23 cellular contexts compared by ENCODE assay signal in the genomic region with DNA sequence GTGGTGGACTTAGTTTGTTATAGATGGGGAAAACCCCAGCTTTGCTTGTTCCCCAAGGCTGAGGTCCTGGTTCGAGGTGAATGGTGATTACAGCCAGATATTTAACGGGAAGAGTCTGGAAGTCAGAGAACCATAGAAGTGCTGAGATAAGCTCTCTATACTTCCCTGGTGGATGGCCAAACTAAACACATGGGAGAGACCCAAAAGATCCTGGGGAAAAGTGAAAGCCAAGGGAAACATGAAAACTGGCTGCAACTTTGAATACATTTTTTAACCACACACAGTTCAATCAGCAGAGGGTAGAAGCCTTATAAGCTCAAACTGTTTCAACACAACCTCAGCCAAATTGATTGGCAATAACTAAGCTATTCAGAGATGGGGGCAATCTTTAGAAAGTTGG. TPM values are rescaled to one million over a fixed set of nuclear protein-coding genes. Genes with fewer than 3 reads are reported as not detected.
"Had no signal": no experiment of that assay in that cellular context is flagged by ENCODE, and none has a peak within 500 bp of the region (broad histone marks: within the 10 kb centered on the region; RNA-seq: fewer than 3 reads in every experiment).

No MANE protein-coding gene starts in this region.

- H3K4me3 Mint-ChIP-seq: activated CD8-positive, alpha-beta T cell treated with anti-CD3 and anti-CD28 coated beads, Interleukin-2, amount 10 ng/mL, durations not matched to agents 7 days and 5 days; activated T-helper 17 cell treated with anti-CD3 and anti-CD28 coated beads, Interleukin-2, amount 50 U/mL, for 72 hours; natural killer cell; stimulated activated naive CD8-positive, alpha-beta T cell treated with anti-CD3 and anti-CD28 coated beads, Interleukin-15, Interleukin-2, amounts not matched to agents 100 ng/mL and 50 ng/mL, for 24 hours had no signal

- H3K4me2 ChIP-seq: hepatocyte had no signal

- H3K9me3 ChIP-seq: adrenal gland, ascending aorta, esophagus muscularis mucosa, left ventricle myocardium inferior, tibial artery had no signal

- H3K4me3 ChIP-seq: adrenal gland, ascending aorta, esophagus muscularis mucosa, hepatocyte, left ventricle myocardium inferior, tibial artery had no signal

- H3K27me3 ChIP-seq: adrenal gland, ascending aorta, esophagus muscularis mucosa, hepatocyte, tibial artery had no signal

- ATAC-seq: activated CD8-positive, alpha-beta T cell treated with anti-CD3 and anti-CD28 coated beads, Interleukin-2, amount 10 ng/mL, durations not matched to agents 7 days and 5 days; activated naive CD4-positive, alpha-beta T cell treated with anti-CD3 and anti-CD28 coated beads, Interleukin-2, amount 50 U/mL, for 72 hours; activated T-helper 17 cell treated with anti-CD3 and anti-CD28 coated beads, Interleukin-2, amount 50 U/mL, for 72 hours; natural killer cell had no signal

- H3K27ac Mint-ChIP-seq: activated CD8-positive, alpha-beta T cell treated with anti-CD3 and anti-CD28 coated beads, Interleukin-2, amount 10 ng/mL, durations not matched to agents 7 days and 5 days; activated naive CD4-positive, alpha-beta T cell treated with anti-CD3 and anti-CD28 coated beads, Interleukin-2, amount 50 U/mL, for 72 hours; activated T-helper 17 cell treated with anti-CD3 and anti-CD28 coated beads, Interleukin-2, amount 50 U/mL, for 72 hours; natural killer cell; progenitor cell of endocrine pancreas; stimulated activated naive CD8-positive, alpha-beta T cell treated with anti-CD3 and anti-CD28 coated beads, Interleukin-15, Interleukin-2, amounts not matched to agents 100 ng/mL and 50 ng/mL, for 24 hours had no signal

- H3K36me3 Mint-ChIP-seq: activated naive CD4-positive, alpha-beta T cell treated with anti-CD3 and anti-CD28 coated beads, Interleukin-2, amount 50 U/mL, for 72 hours; natural killer cell had no signal

- H3K4me1 ChIP-seq: adrenal gland, ascending aorta, esophagus muscularis mucosa, left ventricle myocardium inferior, tibial artery had no signal

- H3K9me3 Mint-ChIP-seq: activated naive CD4-positive, alpha-beta T cell treated with anti-CD3 and anti-CD28 coated beads, Interleukin-2, amount 50 U/mL, for 72 hours; activated T-helper 17 cell treated with anti-CD3 and anti-CD28 coated beads, Interleukin-2, amount 50 U/mL, for 72 hours; natural killer cell; stimulated activated naive CD8-positive, alpha-beta T cell treated with anti-CD3 and anti-CD28 coated beads, Interleukin-15, Interleukin-2, amounts not matched to agents 100 ng/mL and 50 ng/mL, for 24 hours had no signal

- H3K4me1 Mint-ChIP-seq: activated T-helper 17 cell treated with anti-CD3 and anti-CD28 coated beads, Interleukin-2, amount 50 U/mL, for 72 hours; natural killer cell had no signal

- H3K36me3 ChIP-seq: adrenal gland, ascending aorta, esophagus muscularis mucosa, left ventricle myocardium inferior, tibial artery had no signal

- H3K79me2 ChIP-seq: hepatocyte had no signal

- H3K27me3 Mint-ChIP-seq: progenitor cell of endocrine pancreas had no signal

- DNase-seq: activated CD4-positive, alpha-beta T cell treated with anti-CD3 and anti-CD28 coated beads for 1 hour; activated CD4-positive, alpha-beta T cell treated with anti-CD3 and anti-CD28 coated beads, Interleukin-2, amount 50 U/mL, for 1 hour; activated CD8-positive, alpha-beta T cell treated with anti-CD3 and anti-CD28 coated beads, Interleukin-2, amount 10 ng/mL, durations not matched to agents 7 days and 5 days; activated T-cell treated with anti-CD3 and anti-CD28 coated beads, Interleukin-2, amount 50 U/mL, for 1 hour; adrenal gland; effector memory CD4-positive, alpha-beta T cell; foreskin melanocyte; kidney glomerular epithelial cell; left ventricle myocardium inferior; midbrain; natural killer cell; retina; stimulated activated CD4-positive, alpha-beta T cell treated with anti-CD3 and anti-CD28 coated beads, Interleukin-1b, Interleukin-23, amount 100 ng/mL, for 48 hours; T-helper 1 cell; T-helper 9 cell; tibial artery had no signal

- H3K27ac ChIP-seq: adrenal gland, ascending aorta, esophagus muscularis mucosa, hepatocyte, left ventricle myocardium inferior, tibial artery had no signal

RNA-seq across cellular contexts. Expression of a gene that starts 29.3 kb away (rescaled TPM):
- total RNA-seq: activated naive CD4-positive, alpha-beta T cell treated with anti-CD3 and anti-CD28 coated beads, Interleukin-2, amount 50 U/mL, for 72 hours had no signal
